ENCODE assay signal across 20 cellular contexts in genomic region chr4:167088115-167088514, GRCh38.
DNase-seq lines count a peak whose midpoint lies in the region; ATAC-seq and TF ChIP-seq lines count a peak whose summit lies in the region.
"Had no signal": no experiment of that assay in that cellular context is flagged by ENCODE, and none has a peak within 500 bp of the region (broad histone marks: within the 10 kb centered on the region; RNA-seq: fewer than 3 reads in every experiment).

No MANE protein-coding gene starts in this region.

- no peaks in the 10 kb centered on the region for H3K27me3 ChIP-seq in ovary
- H3K27me3 ChIP-seq: ascending aorta, esophagus squamous epithelium had no signal

- no peak overlapping the region for H3K27ac Mint-ChIP-seq in T-helper 2 cell treated with Interferon-gamma antibody and Interleukin-4, amounts not matched to agents 5 μg/mL and 100 μg/mL, for 36 hours
- H3K27ac Mint-ChIP-seq: activated CD4-positive, alpha-beta memory T cell treated with anti-CD3 and anti-CD28 coated beads for 36 hours; activated naive CD4-positive, alpha-beta T cell treated with anti-CD3 and anti-CD28 coated beads for 36 hours had no signal

- TF ChIP-seq CTCF in ovary (IDR thresholded peaks at IDR 0.05): no peak

- H3K9me3 Mint-ChIP-seq in T-helper 2 cell treated with Interferon-gamma antibody and Interleukin-4, amounts not matched to agents 5 μg/mL and 100 μg/mL, for 36 hours: no peaks in the 10 kb centered on the region
- H3K9me3 Mint-ChIP-seq: activated naive CD4-positive, alpha-beta T cell treated with anti-CD3 and anti-CD28 coated beads for 36 hours had no signal

- no peaks in the 10 kb centered on the region for H3K4me1 ChIP-seq in ovary (ENCODE audit: insufficient read depth)
- H3K4me1 ChIP-seq: ascending aorta, esophagus squamous epithelium, left ventricle myocardium inferior had no signal

- TF ChIP-seq POLR2A in ovary (IDR thresholded peaks at IDR 0.05): no peak

- no peak for TF ChIP-seq EP300 in ovary (IDR thresholded peaks at IDR 0.05)

- no peaks in the 10 kb centered on the region for H3K27me3 Mint-ChIP-seq in T-helper 2 cell treated with Interferon-gamma antibody and Interleukin-4, amounts not matched to agents 5 μg/mL and 100 μg/mL, for 36 hours (ENCODE audit: low read depth)
- H3K27me3 Mint-ChIP-seq: activated CD4-positive, alpha-beta memory T cell treated with anti-CD3 and anti-CD28 coated beads for 36 hours had no signal

- H3K27ac ChIP-seq in ovary: no peak overlapping the region
- H3K27ac ChIP-seq: ascending aorta, esophagus squamous epithelium, left ventricle myocardium inferior had no signal

- no peak overlapping the region for H3K4me3 ChIP-seq in ovary
- H3K4me3 ChIP-seq: ascending aorta, esophagus squamous epithelium, left ventricle myocardium inferior had no signal

- no peaks in the 10 kb centered on the region for H3K36me3 ChIP-seq in ovary
- H3K36me3 ChIP-seq: ascending aorta, esophagus squamous epithelium, left ventricle myocardium inferior had no signal

- DNase-seq in SK-N-DZ (ENCODE audit: low spot score): no peak
- no peak for DNase-seq in T-helper 2 cell treated with Interferon-gamma antibody and Interleukin-4, amounts not matched to agents 5 μg/mL and 100 μg/mL, for 36 hours (ENCODE audit: low spot score)
- DNase-seq in ovary: no peak
- DNase-seq in Kasumi-1 (lab: John Stamatoyannopoulos, UW): no peak
- DNase-seq: activated CD4-positive, alpha-beta memory T cell treated with anti-CD3 and anti-CD28 coated beads for 36 hours; activated naive CD4-positive, alpha-beta T cell treated with anti-CD3 and anti-CD28 coated beads for 36 hours; activated T-cell treated with anti-CD3 and anti-CD28 coated beads, Interleukin-2, amount 50 U/mL, for 1 hour; DND-41; effector CD8-positive, alpha-beta T cell; esophagus squamous epithelium; HCEC 1CT; left ventricle myocardium inferior; NCI-H187; NCI-H446; stimulated activated CD4-positive, alpha-beta T cell treated with anti-CD3 and anti-CD28 coated beads, Interleukin-12 subunit alpha, Interleukin-12 subunit beta, amount 100 ng/mL, for 4 hours had no signal

- no peaks in the 10 kb centered on the region for H3K36me3 Mint-ChIP-seq in T-helper 2 cell treated with Interferon-gamma antibody and Interleukin-4, amounts not matched to agents 5 μg/mL and 100 μg/mL, for 36 hours (ENCODE audit: low read depth)
- H3K36me3 Mint-ChIP-seq: activated CD4-positive, alpha-beta memory T cell treated with anti-CD3 and anti-CD28 coated beads for 36 hours had no signal

- intact Hi-C loops in ovary (cut with DNase I): no loop called here

- H3K4me3 Mint-ChIP-seq in T-helper 2 cell treated with Interferon-gamma antibody and Interleukin-4, amounts not matched to agents 5 μg/mL and 100 μg/mL, for 36 hours: no peak overlapping the region
- H3K4me3 Mint-ChIP-seq: activated CD4-positive, alpha-beta memory T cell treated with anti-CD3 and anti-CD28 coated beads for 36 hours; activated naive CD4-positive, alpha-beta T cell treated with anti-CD3 and anti-CD28 coated beads for 36 hours had no signal

- ATAC-seq in GM18520 (IDR thresholded peaks at IDR 0.05; ENCODE audit: unreplicated experiment) (peak; percentile 92), GM21717 (IDR thresholded peaks at IDR 0.05; ENCODE audit: unreplicated experiment) (peak; percentile 88), HG03139 (IDR thresholded peaks at IDR 0.05; ENCODE audit: unreplicated experiment) (peak; percentile 67), HG03565 (IDR thresholded peaks at IDR 0.05; ENCODE audit: unreplicated experiment) (peak; percentile 76)

- no peaks in the 10 kb centered on the region for H3K9me3 ChIP-seq in ovary
- H3K9me3 ChIP-seq: ascending aorta, esophagus squamous epithelium, left ventricle myocardium inferior had no signal

- no peaks in the 10 kb centered on the region for H3K4me1 Mint-ChIP-seq in T-helper 2 cell treated with Interferon-gamma antibody and Interleukin-4, amounts not matched to agents 5 μg/mL and 100 μg/mL, for 36 hours (ENCODE audit: low read depth)
